In the genomic region with DNA sequence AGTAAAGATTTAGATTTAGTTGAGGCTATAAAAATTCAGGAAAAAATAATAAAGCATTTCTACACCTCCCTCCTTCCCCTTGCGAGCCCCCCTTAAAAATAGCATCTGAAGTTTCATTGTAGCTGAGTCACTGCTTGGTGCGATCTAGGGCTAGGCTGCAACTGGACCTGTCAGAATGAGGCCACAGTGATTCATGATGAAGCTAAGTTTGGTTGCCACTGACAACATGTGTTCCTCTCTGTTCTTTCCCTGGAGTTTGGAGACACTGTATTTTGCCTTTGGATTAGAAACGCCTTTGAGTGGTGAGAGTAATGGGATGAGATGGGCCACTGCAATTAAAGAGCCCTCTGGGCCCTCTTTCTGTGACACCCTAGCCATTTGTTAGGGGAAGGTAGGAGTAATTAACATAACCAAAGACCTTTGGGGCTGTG, we compare ENCODE assay signal across 8 cellular contexts.
DNase-seq lines count a peak whose midpoint lies in the region; ATAC-seq and TF ChIP-seq lines count a peak whose summit lies in the region.

No MANE protein-coding gene starts in this region.

- H2BK12ac ChIP-seq in H9 (ENCODE audit: insufficient read length, low read depth, low read length) = no peak overlapping the region

- no peak overlapping the region for H3K18ac ChIP-seq in H9 (ENCODE audit: insufficient read length, low read depth, low read length)

- H4K91ac ChIP-seq in H9 (ENCODE audit: insufficient read length, low read depth, low read length) = no peak overlapping the region

- H3K36me3 ChIP-seq in smooth muscle cell (ENCODE audit: low read depth) = no peaks in the 10 kb centered on the region

- H2AFZ ChIP-seq in H9 (ENCODE audit: low read length) (no peak overlapping the region), smooth muscle cell (ENCODE audit: low read depth) (no peak overlapping the region)

- intact Hi-C loops in left ventricle myocardium superior (cut with micrococcal nuclease) = no loop called here

- no peak overlapping the region for H4K5ac ChIP-seq in H9 (ENCODE audit: insufficient read length, low read depth, low read length)

- H2AK5ac ChIP-seq in H9 (ENCODE audit: insufficient read length, low read length) = no peak overlapping the region

- H2BK20ac ChIP-seq in H9 (ENCODE audit: low read depth, low read length, poor library complexity, severe bottlenecking) = no peak overlapping the region

- no peak overlapping the region for H3T11ph ChIP-seq in H9 (ENCODE audit: low read length)

- H3K79me2 ChIP-seq in H9 (ENCODE audit: insufficient read depth, low read length) (no peaks in the 10 kb centered on the region), smooth muscle cell (ENCODE audit: low read depth) (no peaks in the 10 kb centered on the region)

- no peaks in the 10 kb centered on the region for H3K36me3 Mint-ChIP-seq in H9 (ENCODE audit: insufficient read depth in 1 of 3, low read depth in 3 of 3)

- TF ChIP-seq CTCF in H9 (conservative IDR thresholded peaks at IDR 0.05) = no peak
- no peak for TF ChIP-seq CTCF in smooth muscle cell (IDR thresholded peaks at IDR 0.05; ENCODE audit: borderline replicate concordance, insufficient read depth, poor library complexity, severe bottlenecking)

- H3K27me3 ChIP-seq in H9 (ENCODE audit: insufficient read depth, low read length) (no peaks in the 10 kb centered on the region), smooth muscle cell (ENCODE audit: low read depth) (no peaks in the 10 kb centered on the region)

- H3K9me3 ChIP-seq in H9 (ENCODE audit: control insufficient read depth, low read depth, low read length) (no peaks in the 10 kb centered on the region), smooth muscle cell (replicated peaks; ENCODE audit: low read depth) (no peaks in the 10 kb centered on the region)

- no peak overlapping the region for H3K14ac ChIP-seq in H9 (ENCODE audit: insufficient read depth, low read length)

- H3F3A ChIP-seq in smooth muscle cell (ENCODE audit: low read depth) = peaks cover 11% of the 10 kb centered on the region

- H4K20me1 ChIP-seq in H9 (ENCODE audit: control insufficient read depth, insufficient read depth, insufficient read length) = no peaks in the 10 kb centered on the region
- H4K20me1 ChIP-seq in smooth muscle cell (ENCODE audit: low read depth) = no peaks in the 10 kb centered on the region

- H3K79me1 ChIP-seq in H9 (ENCODE audit: insufficient read depth, low read depth, low read length, poor library complexity, severe bottlenecking) = no peaks in the 10 kb centered on the region

- H3K4me3 Mint-ChIP-seq in H9 = no peak overlapping the region

- H3K23ac ChIP-seq in H9 (ENCODE audit: insufficient read length, low read depth, low read length) = no peak overlapping the region

- no peaks in the 10 kb centered on the region for H3K9me3 Mint-ChIP-seq in H9

- WGBS in H9 (ENCODE audit: extremely low coverage, insufficient read length, low lambda C conversion rate) = no CpG with 5 or more reads among the region's 3 CpGs
- 11% methylated on average over 3 of the region's 3 CpGs for WGBS in smooth muscle cell (ENCODE audit: low lambda C conversion rate)

- H3K23me2 ChIP-seq in H9 (ENCODE audit: insufficient read length, low read depth, low read length, poor library complexity, severe bottlenecking) = no peaks in the 10 kb centered on the region

- peaks cover 25 to 38% of the 10 kb centered on the region in 2 experiments for H3K4me1 Mint-ChIP-seq in H9

- peak; percentile 90 for ATAC-seq in SK-N-SH treated with all-trans-retinoic acid at 6 μM for 48 hours
- ATAC-seq in left ventricle myocardium superior = peak; percentile 60
- ATAC-seq in HG03025 (IDR thresholded peaks at IDR 0.05; ENCODE audit: low FRiP score, unreplicated experiment) = no peak

- H4K8ac ChIP-seq in H9 (replicated peaks; ENCODE audit: insufficient read length, low read depth, low read length) = no peak overlapping the region

- no peak overlapping the region for H3K56ac ChIP-seq in H9 (ENCODE audit: insufficient read length, low read depth, low read length)

- H2BK15ac ChIP-seq in H9 (ENCODE audit: low read depth, low read length) = no peak overlapping the region

- no peak overlapping the region for H3K4me3 ChIP-seq in smooth muscle cell

- H2BK120ac ChIP-seq in H9 (ENCODE audit: low read depth, low read length, poor library complexity, severe bottlenecking) = no peak overlapping the region

- H3K9ac ChIP-seq in H9 (ENCODE audit: extremely low read depth, insufficient read length, low read length) = no peak overlapping the region
- H3K9ac ChIP-seq in smooth muscle cell (ENCODE audit: low read depth) = no peak overlapping the region

- no peak overlapping the region for H3K4ac ChIP-seq in H9 (ENCODE audit: low read depth, low read length)

- H2BK5ac ChIP-seq in H9 (ENCODE audit: insufficient read length, low read length) = no peak overlapping the region

- H3K27me3 Mint-ChIP-seq in H9 (ENCODE audit: low read depth) = no peaks in the 10 kb centered on the region

- peak overlapping the region in 2 of 3 experiments; percentile 19 to 92; a peak in 5 of 7 replicates for H3K27ac Mint-ChIP-seq in H9

- no peak overlapping the region for H3K27ac ChIP-seq in H9 (ENCODE audit: insufficient read length, low read depth, low read length)
- H3K27ac ChIP-seq in smooth muscle cell (ENCODE audit: low read depth) = peak overlapping the region; percentile 45

- H3K4me1 ChIP-seq in H9 (ENCODE audit: insufficient read depth, low read length) (peaks cover 13% of the 10 kb centered on the region), smooth muscle cell (ENCODE audit: low read depth) (peaks cover 15% of the 10 kb centered on the region)

- DNase-seq in H9 (peak; percentile 36), left ventricle myocardium superior (no peak), smooth muscle cell (lab: John Stamatoyannopoulos, UW; ENCODE audit: unreplicated experiment) (no peak), SHP77 (lab: John Stamatoyannopoulos, UW) (no peak), HuH-7 (ENCODE audit: low spot score) (no peak)
- no peak for DNase-seq in stimulated activated CD4-positive, alpha-beta T cell treated with anti-CD3 and anti-CD28 coated beads, Interleukin-2, amount 100 ng/mL, for 24 hours

- H3K4me2 ChIP-seq in H9 (ENCODE audit: insufficient read depth, insufficient read length, low read length) (no peak overlapping the region), smooth muscle cell (peak overlapping the region; percentile 38)

TF ChIP-seq in SK-N-SH treated with all-trans-retinoic acid at 6 μM for 48 hours, 23 proteins besides CTCF, POLR2A, EP300 and RAD21:
- TF ChIP-seq ESRRG (CRISPR knock-in tag; IDR thresholded peaks at IDR 0.05) = no peak
- no peak for TF ChIP-seq BACH2 (CRISPR knock-in tag; IDR thresholded peaks at IDR 0.05; ENCODE audit: borderline replicate concordance)
- TF ChIP-seq, protein P1, sequence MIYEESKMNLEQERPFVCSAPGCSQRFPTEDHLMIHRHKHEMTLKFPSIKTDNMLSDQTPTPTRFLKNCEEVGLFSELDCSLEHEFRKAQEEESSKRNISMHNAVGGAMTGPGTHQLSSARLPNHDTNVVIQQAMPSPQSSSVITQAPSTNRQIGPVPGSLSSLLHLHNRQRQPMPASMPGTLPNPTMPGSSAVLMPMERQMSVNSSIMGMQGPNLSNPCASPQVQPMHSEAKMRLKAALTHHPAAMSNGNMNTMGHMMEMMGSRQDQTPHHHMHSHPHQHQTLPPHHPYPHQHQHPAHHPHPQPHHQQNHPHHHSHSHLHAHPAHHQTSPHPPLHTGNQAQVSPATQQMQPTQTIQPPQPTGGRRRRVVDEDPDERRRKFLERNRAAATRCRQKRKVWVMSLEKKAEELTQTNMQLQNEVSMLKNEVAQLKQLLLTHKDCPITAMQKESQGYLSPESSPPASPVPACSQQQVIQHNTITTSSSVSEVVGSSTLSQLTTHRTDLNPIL (CRISPR knock-in tag; IDR thresholded peaks at IDR 0.05; ENCODE audit: low read depth) = no peak
- no peak for TF ChIP-seq ISL1 (CRISPR knock-in tag; IDR thresholded peaks at IDR 0.05)
- no peak for TF ChIP-seq SNAI2 (CRISPR knock-in tag; IDR thresholded peaks at IDR 0.05)
- no peak for TF ChIP-seq ZNF70 (CRISPR knock-in tag; IDR thresholded peaks at IDR 0.05)
TF ChIP-seq in SK-N-SH treated with all-trans-retinoic acid at 6 μM for 48 hours: peak in this region for 0.
